30 cellular contexts compared by ENCODE assay signal in genomic region chr2:58369594-58369993, GRCh38.
"Had no signal": no experiment of that assay in that cellular context is flagged by ENCODE, and none has a peak within 500 bp of the region (broad histone marks: within the 10 kb centered on the region; RNA-seq: fewer than 3 reads in every experiment).

No MANE protein-coding gene starts in this region.

- H3K4me3 Mint-ChIP-seq: T-cell had no signal

- H3K4me1 ChIP-seq: SJCRH30 had no signal

- H3K27ac Mint-ChIP-seq: T-cell had no signal

- H3K4me2 ChIP-seq: PC-9, SK-N-SH had no signal

- FAIRE-seq: RCC 7860 had no signal

- H3K9me3 Mint-ChIP-seq: T-cell had no signal

- DNase-seq: Karpas-422, MM.1S, MV-4-11, NCI-H1092, NCI-H1105, NCI-H1417 treated with DMSO at 0.1 percent for 48 hours, NCI-H1436 treated with DMSO at 0.1 percent for 48 hours, NCI-H1694 treated with DMSO at 0.1 percent for 48 hours, NCI-H187 treated with DMSO at 0.1 percent for 48 hours, NCI-H2029, NCI-H2081, NCI-H2171 treated with DMSO at 0.1 percent for 48 hours, NCI-H2227 treated with DMSO at 0.1 percent for 48 hours, NCI-H345, NCI-H446, NCI-H510A treated with DMSO at 0.1 percent for 48 hours, NCI-H524 treated with DMSO at 0.1 percent for 48 hours, NCI-H526 treated with DMSO at 0.1 percent for 48 hours, NCI-H774, PC-9, SHP77, SIG-M5, SJCRH30, SK-N-SH, SW 1271, T-cell had no signal

- H3K27me3 Mint-ChIP-seq: T-cell had no signal

- H2AFZ ChIP-seq: PC-9 had no signal

- ATAC-seq: Panc1, Right ventricle myocardium inferior, T-cell had no signal

- H3K9me3 ChIP-seq: SJCRH30, SK-N-SH had no signal

- H3K36me3 Mint-ChIP-seq: T-cell had no signal

- H3K27ac ChIP-seq: PC-9, RWPE1, SJCRH30 had no signal

- H3K36me3 ChIP-seq: SJCRH30 had no signal

- H3K9ac ChIP-seq: SK-N-SH had no signal

- H3K4me1 Mint-ChIP-seq: T-cell had no signal

- H3K4me3 ChIP-seq: PC-9, SJCRH30 had no signal
